24 cellular contexts compared by ENCODE assay signal in the genomic region with DNA sequence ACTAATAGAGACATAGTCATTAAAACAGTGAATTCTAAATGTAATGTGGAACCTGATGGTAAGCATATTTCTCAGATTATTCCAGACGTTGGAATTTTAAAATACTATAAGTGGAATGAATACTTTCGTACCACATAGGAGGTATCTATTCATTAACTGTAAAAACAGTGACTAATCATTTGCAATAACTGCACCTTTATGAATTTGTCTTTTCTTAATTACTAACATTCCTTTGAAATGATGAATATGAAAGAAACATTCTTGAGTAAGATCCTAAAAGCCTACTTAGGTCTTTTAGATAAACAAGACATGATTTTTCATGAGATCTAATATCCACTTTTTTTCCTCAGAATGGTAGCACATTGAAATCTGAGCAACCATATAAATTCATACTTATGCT.
"Had no signal": no experiment of that assay in that cellular context is flagged by ENCODE, and none has a peak within 500 bp of the region (broad histone marks: within the 10 kb centered on the region; RNA-seq: fewer than 3 reads in every experiment).

No MANE protein-coding gene starts in this region.

- DNase-seq: activated CD4-positive, alpha-beta T cell treated with anti-CD3 and anti-CD28 coated beads for 1 hour; activated CD4-positive, alpha-beta T cell treated with anti-CD3 and anti-CD28 coated beads, Interleukin-2, amount 50 U/mL, for 4 hours; activated naive CD4-positive, alpha-beta T cell; activated naive CD8-positive, alpha-beta T cell treated with anti-CD3 and anti-CD28 coated beads, Interleukin-2, amount 10 ng/mL, durations not matched to agents 7 days and 5 days; activated T-cell treated with anti-CD3 and anti-CD28 coated beads for 4 hours; aorta; caudate nucleus; cortex of kidney; effector CD8-positive, alpha-beta T cell; heart left ventricle; left ventricle myocardium inferior; mesenchymal stem cell; stimulated activated CD4-positive, alpha-beta T cell treated with anti-CD3 and anti-CD28 coated beads, Interleukin-15, amount 100 ng/mL, for 24 hours; stimulated activated CD4-positive, alpha-beta T cell treated with anti-CD3 and anti-CD28 coated beads, Interleukin-4, amount 100 ng/mL, for 1 hour; stimulated activated naive CD4-positive, alpha-beta T cell; substantia nigra; transverse colon had no signal

- H3K9me3 ChIP-seq: heart left ventricle, left ventricle myocardium inferior, right atrium auricular region, transverse colon, vagina had no signal

- H3K27ac ChIP-seq: heart left ventricle, left ventricle myocardium inferior, right atrium auricular region, skin epidermis, transverse colon, vagina had no signal

- H3K27me3 ChIP-seq: heart left ventricle, right atrium auricular region, transverse colon, vagina had no signal

- H3K4me1 ChIP-seq: heart left ventricle, left ventricle myocardium inferior, right atrium auricular region, transverse colon, vagina had no signal

- FAIRE-seq: endothelial cell of umbilical vein, frontal cortex, islet of Langerhans had no signal

- H3K36me3 ChIP-seq: heart left ventricle, left ventricle myocardium inferior, right atrium auricular region, transverse colon, vagina had no signal

- H3K4me3 ChIP-seq: heart left ventricle, left ventricle myocardium inferior, right atrium auricular region, skin epidermis, transverse colon, vagina had no signal

- ATAC-seq: heart left ventricle; natural killer cell treated with Interleukin-12 subunit alpha and Interleukin-12 subunit beta and Interleukin-15 and Interleukin-18, amount 100 ng/mL, for 72 hours had no signal
